ENCODE assay signal across 13 cellular contexts in the genomic region with DNA sequence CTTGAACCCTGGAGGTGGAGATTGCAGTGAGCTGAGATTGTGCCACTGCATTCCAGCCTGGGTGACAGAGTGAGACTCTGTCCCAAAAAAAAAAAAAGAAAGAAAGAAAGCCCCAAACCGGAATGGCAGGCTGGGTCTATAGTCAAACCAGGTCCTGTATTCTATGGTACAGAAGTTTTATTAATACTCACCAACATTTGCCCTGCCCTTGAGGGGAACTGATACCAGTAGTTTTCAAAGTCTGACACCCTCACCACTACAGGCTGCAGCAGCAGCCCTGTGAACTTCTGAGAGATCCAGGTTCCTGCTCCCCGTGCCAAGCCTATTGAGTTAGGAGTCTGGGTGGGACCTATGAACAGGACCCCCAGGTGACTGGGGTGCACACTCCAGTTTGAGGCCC.
DNase-seq lines count a peak whose midpoint lies in the region; ATAC-seq, FAIRE-seq and TF ChIP-seq lines count a peak whose summit lies in the region.
"Had no signal": no experiment of that assay in that cellular context is flagged by ENCODE, and none has a peak within 500 bp of the region (broad histone marks: within the 10 kb centered on the region; RNA-seq: fewer than 3 reads in every experiment).

No MANE protein-coding gene starts in this region.

- H3K36me3 Mint-ChIP-seq in activated B cell treated with CpG ODN at 0.5 μM for 24 hours (ENCODE audit: low read depth) = peaks cover 12% of the 10 kb centered on the region

- TF ChIP-seq CTCF in GM13976 (IDR thresholded peaks at IDR 0.05; ENCODE audit: borderline replicate concordance, control extremely low read depth, extremely low read depth, insufficient read depth, missing control alignments) (no peak), activated B cell treated with CpG ODN at 0.5 μM for 24 hours (IDR thresholded peaks at IDR 0.05) (no peak)

- DNase-seq in GM13976 (ENCODE audit: low spot score) = peak; percentile 46
- no peak for DNase-seq in activated B cell treated with CpG ODN at 0.5 μM for 24 hours
- DNase-seq in T-helper 2 cell = no peak
- DNase-seq in HTR-8/SVneo (ENCODE audit: insufficient read length, low spot score) = no peak
- DNase-seq: effector CD4-positive, alpha-beta T cell; GOT3; SW 1271 had no signal

- no peaks in the 10 kb centered on the region for H3K9me3 Mint-ChIP-seq in activated B cell treated with CpG ODN at 0.5 μM for 24 hours

- ATAC-seq in GM19455 (IDR thresholded peaks at IDR 0.05; ENCODE audit: unreplicated experiment) = peak; percentile 66
- ATAC-seq in HG02938 (IDR thresholded peaks at IDR 0.05; ENCODE audit: unreplicated experiment) = peak; percentile 71
- ATAC-seq in activated B cell treated with CpG ODN at 0.5 μM for 24 hours (ENCODE audit: low read depth) = peak; percentile 79
- no peak for ATAC-seq in GM19452 (IDR thresholded peaks at IDR 0.05; ENCODE audit: unreplicated experiment)
- no peak for ATAC-seq in HG02970 (IDR thresholded peaks at IDR 0.05; ENCODE audit: low FRiP score, unreplicated experiment)

- H3K4me1 Mint-ChIP-seq in activated B cell treated with CpG ODN at 0.5 μM for 24 hours = peaks cover 38% of the 10 kb centered on the region

- peak overlapping the region; percentile 78 for H3K27ac Mint-ChIP-seq in activated B cell treated with CpG ODN at 0.5 μM for 24 hours

- H3K4me3 Mint-ChIP-seq in activated B cell treated with CpG ODN at 0.5 μM for 24 hours = peak overlapping the region; percentile 33
- H3K4me3 Mint-ChIP-seq: stimulated activated effector memory CD8-positive, alpha-beta T cell treated with anti-CD3 and anti-CD28 coated beads, Interleukin-12 subunit alpha, Interleukin-12 subunit beta, amount 100 ng/mL, for 72 hours had no signal

- intact Hi-C loops in activated B cell treated with CpG ODN at 0.5 μM for 24 hours (cut with micrococcal nuclease) = loop anchor here (1.0 to 5.0 kb wide), 6 partner anchors 9 to 155 kb away; partner anchors contain the start of gene RGS10

- no peak for FAIRE-seq in HTR-8/SVneo (lab: Jason Lieb, UNC)
- FAIRE-seq: frontal cortex had no signal

- in situ Hi-C loops in GM13976 (cut with MboI; ENCODE audit: low sequenced_read_pairs, unreplicated experiment) = no loop called here

- CTCF ChIA-PET in activated B cell treated with CpG ODN at 0.5 μM for 24 hours (lab: Charles Lee) = interaction anchor here (0.7 to 1.1 kb wide), 2 partner anchors 17 to 26 kb away, joined by 3 to 4 read pairs; no protein-coding TSS in a partner anchor

- POLR2A ChIA-PET in activated B cell treated with CpG ODN at 0.5 μM for 24 hours (lab: Charles Lee) = interaction anchor here (0.6 to 1.6 kb wide), 4 partner anchors 9 to 255 kb away, joined by 3 to 21 read pairs (median 4); partner anchors contain the start of gene GRK5

- H3K27me3 Mint-ChIP-seq in activated B cell treated with CpG ODN at 0.5 μM for 24 hours = peaks cover 7% of the 10 kb centered on the region

Comparison
In these comparisons a context has a peak if more than half of its experiments do, and no peak if none do; other contexts are left out.
1. ATAC-seq: peak in GM19455 (single experiment), HG02938 (single experiment) and activated B cell treated with CpG ODN at 0.5 μM for 24 hours (single experiment); none in GM19452 (single experiment) and HG02970 (single experiment).